In genomic region chr9:124857533-124858162, GRCh38 we compare ENCODE assay signal across 1 cellular context.
TF ChIP-seq lines count a peak whose summit lies in the region.

No MANE protein-coding gene starts in this region.

TF ChIP-seq in GM23338, 12 proteins besides CTCF, POLR2A, EP300 and RAD21:
- no peak for TF ChIP-seq ETS1 (IDR thresholded peaks at IDR 0.05)
- no peak for TF ChIP-seq REST (IDR thresholded peaks at IDR 0.05; ENCODE audit: unreplicated experiment)
- TF ChIP-seq JUNB (IDR thresholded peaks at IDR 0.05; ENCODE audit: unreplicated experiment): no peak
- no peak for TF ChIP-seq ZNF462 (CRISPR knock-in tag; IDR thresholded peaks at IDR 0.05)
- no peak for TF ChIP-seq ZNF331 (CRISPR knock-in tag; IDR thresholded peaks at IDR 0.05; ENCODE audit: low read depth)
- no peak for TF ChIP-seq NANOG (IDR thresholded peaks at IDR 0.05; ENCODE audit: borderline replicate concordance)
- no peak for TF ChIP-seq EZH2 (IDR thresholded peaks at IDR 0.05; ENCODE audit: low read depth, unreplicated experiment)
- no peak for TF ChIP-seq STAT1 (IDR thresholded peaks at IDR 0.05; ENCODE audit: unreplicated experiment)
- no peak for TF ChIP-seq CREB1 (CRISPR knock-in tag; IDR thresholded peaks at IDR 0.05; ENCODE audit: low read depth)
- no peak for TF ChIP-seq EZH2phosphoT487 (IDR thresholded peaks at IDR 0.05; ENCODE audit: unreplicated experiment)
TF ChIP-seq in GM23338: peak in this region for 0.
